8 cellular contexts compared by ENCODE assay signal in the genomic region with DNA sequence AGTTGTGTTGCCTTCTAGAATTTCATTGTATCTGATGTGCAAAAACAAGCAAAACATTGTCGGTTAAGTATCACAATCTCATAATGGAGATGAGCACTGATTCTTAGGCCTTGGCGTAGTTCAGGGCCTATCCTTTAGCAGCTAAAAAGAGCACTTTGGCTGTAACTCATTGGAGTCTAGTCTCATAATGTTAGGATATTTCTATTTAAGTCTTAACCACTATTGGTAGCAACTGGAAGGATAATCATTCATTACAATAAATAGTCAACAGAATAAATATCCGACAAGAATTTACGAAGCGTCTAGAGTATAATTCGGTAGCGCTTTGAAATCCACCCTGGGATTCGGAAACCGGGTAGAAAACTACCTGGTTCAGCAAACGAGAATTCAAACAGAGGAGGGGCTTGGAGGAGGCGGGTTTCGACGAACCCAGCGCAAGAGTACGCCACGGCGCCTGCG. TPM values are rescaled to one million over a fixed set of nuclear protein-coding genes. Genes with fewer than 3 reads are reported as not detected.
DNase-seq lines count a peak whose midpoint lies in the region; ATAC-seq and TF ChIP-seq lines count a peak whose summit lies in the region.

No MANE protein-coding gene starts in this region.

- no peaks in the 10 kb centered on the region for H3K36me3 ChIP-seq in rectal smooth muscle tissue (ENCODE audit: control insufficient read depth, insufficient read depth, low read length)

- intact Hi-C loops in right cardiac atrium (cut with DNase I): no loop called here

- H3K27me3 Mint-ChIP-seq in activated naive CD8-positive, alpha-beta T cell treated with anti-CD3 and anti-CD28 coated beads, Interleukin-2, amount 50 U/mL, for 24 hours: no peaks in the 10 kb centered on the region

- no peak for TF ChIP-seq CTCF in C4-2B (conservative IDR thresholded peaks at IDR 0.05)

- H3K27ac Mint-ChIP-seq in activated naive CD8-positive, alpha-beta T cell treated with anti-CD3 and anti-CD28 coated beads, Interleukin-2, amount 50 U/mL, for 24 hours: no peak overlapping the region

- DNase-seq in RPMI7951 (ENCODE audit: low read depth) (peak; percentile 83), right cardiac atrium (peak; percentile 88 to 95 (median 94)), GDM1 (lab: John Stamatoyannopoulos, UW) (no peak)
- DNase-seq in activated naive CD8-positive, alpha-beta T cell treated with anti-CD3 and anti-CD28 coated beads, Interleukin-2, amount 50 U/mL, for 24 hours: peak; percentile 88

- ATAC-seq in GM18520 (IDR thresholded peaks at IDR 0.05; ENCODE audit: unreplicated experiment) (peak; percentile 58), HG03045 (IDR thresholded peaks at IDR 0.05; ENCODE audit: unreplicated experiment) (peak; percentile 62), right cardiac atrium (peak; percentile 93 to 94)
- ATAC-seq in activated naive CD8-positive, alpha-beta T cell treated with anti-CD3 and anti-CD28 coated beads, Interleukin-2, amount 50 U/mL, for 24 hours: peak; percentile 63

- H3K4me1 ChIP-seq in right cardiac atrium (ENCODE audit: control insufficient read depth, insufficient read depth, low read length) (peaks cover 5% of the 10 kb centered on the region), rectal smooth muscle tissue (ENCODE audit: control insufficient read depth, insufficient read depth, low read length) (peaks cover 5% of the 10 kb centered on the region)

- 2% methylated on average over 18 of the region's 18 CpGs for WGBS in right cardiac atrium

- no peak overlapping the region for H3K4me3 Mint-ChIP-seq in activated naive CD8-positive, alpha-beta T cell treated with anti-CD3 and anti-CD28 coated beads, Interleukin-2, amount 50 U/mL, for 24 hours

- peaks cover 37% of the 10 kb centered on the region for H3K4me1 Mint-ChIP-seq in activated naive CD8-positive, alpha-beta T cell treated with anti-CD3 and anti-CD28 coated beads, Interleukin-2, amount 50 U/mL, for 24 hours

- H3K9me3 Mint-ChIP-seq in activated naive CD8-positive, alpha-beta T cell treated with anti-CD3 and anti-CD28 coated beads, Interleukin-2, amount 50 U/mL, for 24 hours: no peaks in the 10 kb centered on the region

- no peaks in the 10 kb centered on the region for H3K9me3 ChIP-seq in right cardiac atrium (ENCODE audit: control insufficient read depth, low read length)

- peak overlapping the region; percentile 93 for H3K27ac ChIP-seq in C4-2B
- H3K27ac ChIP-seq in right cardiac atrium (ENCODE audit: low read length): peak overlapping the region; percentile 99
- H3K27ac ChIP-seq in rectal smooth muscle tissue (ENCODE audit: low read depth, low read length): peak overlapping the region; percentile 98

- H3K4me3 ChIP-seq in right cardiac atrium (ENCODE audit: low read length) (peak overlapping the region; percentile 97), rectal smooth muscle tissue (ENCODE audit: low read length) (peak overlapping the region; percentile 99)

- H3K9ac ChIP-seq in rectal smooth muscle tissue (ENCODE audit: low read length): no peak overlapping the region

- H3K27me3 ChIP-seq in right cardiac atrium (ENCODE audit: control insufficient read depth, insufficient read depth) (no peaks in the 10 kb centered on the region), rectal smooth muscle tissue (ENCODE audit: control insufficient read depth, insufficient read depth, low read length) (no peaks in the 10 kb centered on the region)

- H3K36me3 Mint-ChIP-seq in activated naive CD8-positive, alpha-beta T cell treated with anti-CD3 and anti-CD28 coated beads, Interleukin-2, amount 50 U/mL, for 24 hours (ENCODE audit: low read depth): peaks cover 22% of the 10 kb centered on the region

RNA-seq across cellular contexts. Expression of gene EED, which starts 0.5 kb away (rescaled TPM):
- 23.1 and 27.6 TPM in 2 replicates for total RNA-seq in RPMI7951 (2014; rRNA removed; shearing (Covaris generic))
- 10 to 100 TPM; 13.0 to 16.9 (median 14.8) TPM for total RNA-seq in right cardiac atrium
- 13.0 TPM for polyA plus RNA-seq in right cardiac atrium

RNA-seq across cellular contexts. Expression of gene HIKESHI, which starts 57.9 kb away (rescaled TPM):
- total RNA-seq in RPMI7951 (2014; rRNA removed; shearing (Covaris generic)): 129 and 133 TPM in 2 replicates
- total RNA-seq in right cardiac atrium: 10 to 100 TPM; 43.7 to 47.7 (median 44.3) TPM
- 54.8 TPM for polyA plus RNA-seq in right cardiac atrium
